In genomic region chr14:66117600-66117999, GRCh38 we compare ENCODE assay signal across 12 cellular contexts.
DNase-seq lines count a peak whose midpoint lies in the region; ATAC-seq and TF ChIP-seq lines count a peak whose summit lies in the region.
"Had no signal": no experiment of that assay in that cellular context is flagged by ENCODE, and none has a peak within 500 bp of the region (broad histone marks: within the 10 kb centered on the region; RNA-seq: fewer than 3 reads in every experiment).

No MANE protein-coding gene starts in this region.

- no peak for TF ChIP-seq POLR2A in thyroid gland (IDR thresholded peaks at IDR 0.05)

- H3F3A ChIP-seq in neural progenitor cell (ENCODE audit: low read depth) = no peaks in the 10 kb centered on the region

- no peaks in the 10 kb centered on the region for H3K27me3 Mint-ChIP-seq in neural progenitor cell (ENCODE audit: insufficient read depth, low read depth)
- H3K27me3 Mint-ChIP-seq: CD4-positive, CD25-positive, alpha-beta regulatory T cell had no signal

- H3K4me3 ChIP-seq in neural progenitor cell (no peak overlapping the region), thyroid gland (replicated peaks in 1 of 3) (no peak overlapping the region)

- no peaks in the 10 kb centered on the region for H4K20me1 ChIP-seq in neural progenitor cell (ENCODE audit: low read depth)

- no peaks in the 10 kb centered on the region for H3K79me2 ChIP-seq in neural progenitor cell (ENCODE audit: low read depth)

- H3K4me1 Mint-ChIP-seq in neural progenitor cell = peaks cover 40% of the 10 kb centered on the region
- H3K4me1 Mint-ChIP-seq: CD4-positive, CD25-positive, alpha-beta regulatory T cell; stimulated activated naive B cell treated with anti-CD40 and anti-IgM and Interleukin-4, amounts not matched to agents 10 μg/mL and 1 μg/mL and 100 μg/mL, for 72 hours had no signal

- H3K27me3 ChIP-seq in neural progenitor cell = no peaks in the 10 kb centered on the region
- no peaks in the 10 kb centered on the region for H3K27me3 ChIP-seq in thyroid gland

- ATAC-seq in esophagus mucosa (peak; percentile 80), GM18511 (IDR thresholded peaks at IDR 0.05; ENCODE audit: unreplicated experiment) (no peak)
- ATAC-seq: stimulated activated naive B cell treated with anti-CD40 and anti-IgM and Interleukin-4, amounts not matched to agents 10 μg/mL and 1 μg/mL and 100 μg/mL, for 72 hours had no signal

- no peak overlapping the region for H3K4me2 ChIP-seq in neural progenitor cell

- H3K27ac Mint-ChIP-seq in neural progenitor cell = no peak overlapping the region
- H3K27ac Mint-ChIP-seq: stimulated activated naive B cell treated with anti-CD40 and anti-IgM and Interleukin-4, amounts not matched to agents 10 μg/mL and 1 μg/mL and 100 μg/mL, for 72 hours had no signal

- TF ChIP-seq CTCF in neural progenitor cell (IDR thresholded peaks at IDR 0.05) (no peak), thyroid gland (IDR thresholded peaks at IDR 0.05) (no peak)

- peaks cover 2% of the 10 kb centered on the region for H3K9me3 Mint-ChIP-seq in neural progenitor cell
- H3K9me3 Mint-ChIP-seq: CD4-positive, CD25-positive, alpha-beta regulatory T cell; stimulated activated naive B cell treated with anti-CD40 and anti-IgM and Interleukin-4, amounts not matched to agents 10 μg/mL and 1 μg/mL and 100 μg/mL, for 72 hours had no signal

- peak; percentile 29 for DNase-seq in DMS53 treated with DMSO at 0.1 percent for 48 hours (lab: John Stamatoyannopoulos, UW; ENCODE audit: unreplicated experiment)
- peak; percentile 30 for DNase-seq in NCI-H460 (ENCODE audit: extremely low read depth, low read depth)
- no peak for DNase-seq in neural progenitor cell (ENCODE audit: low spot score)
- DNase-seq in thyroid gland = no peak
- DNase-seq in NCI-H82 (lab: John Stamatoyannopoulos, UW) = no peak
- no peak for DNase-seq in NCI-H446 (lab: John Stamatoyannopoulos, UW)
- DNase-seq: CD4-positive, CD25-positive, alpha-beta regulatory T cell; head of caudate nucleus; NCI-H187; stimulated activated naive B cell treated with anti-CD40 and anti-IgM and Interleukin-4, amounts not matched to agents 10 μg/mL and 1 μg/mL and 100 μg/mL, for 72 hours had no signal

- no peaks in the 10 kb centered on the region for H3K36me3 ChIP-seq in neural progenitor cell
- no peaks in the 10 kb centered on the region for H3K36me3 ChIP-seq in thyroid gland

- H3K9me3 ChIP-seq in neural progenitor cell (ENCODE audit: low read depth) (no peaks in the 10 kb centered on the region), thyroid gland (no peaks in the 10 kb centered on the region)

- H3K4me3 Mint-ChIP-seq in neural progenitor cell = no peak overlapping the region
- H3K4me3 Mint-ChIP-seq: CD4-positive, CD25-positive, alpha-beta regulatory T cell; stimulated activated naive B cell treated with anti-CD40 and anti-IgM and Interleukin-4, amounts not matched to agents 10 μg/mL and 1 μg/mL and 100 μg/mL, for 72 hours had no signal

- WGBS in thyroid gland, 2 donors = 71 to 79% methylated on average over 3 of the region's 3 CpGs

- H3K4me1 ChIP-seq in neural progenitor cell (peaks cover 5% of the 10 kb centered on the region), thyroid gland (no peaks in the 10 kb centered on the region)

- intact Hi-C loops in thyroid gland (cut with DNase I) = no loop called here

- peak overlapping the region; percentile 46 for H2AFZ ChIP-seq in neural progenitor cell (replicated peaks)

- H3K27ac ChIP-seq in neural progenitor cell (no peak overlapping the region), thyroid gland (no peak overlapping the region)

- no peaks in the 10 kb centered on the region for H3K36me3 Mint-ChIP-seq in neural progenitor cell
- H3K36me3 Mint-ChIP-seq: CD4-positive, CD25-positive, alpha-beta regulatory T cell; stimulated activated naive B cell treated with anti-CD40 and anti-IgM and Interleukin-4, amounts not matched to agents 10 μg/mL and 1 μg/mL and 100 μg/mL, for 72 hours had no signal

- H3K9ac ChIP-seq in neural progenitor cell = no peak overlapping the region

Comparison
In these comparisons a context has a peak if more than half of its experiments do, and no peak if none do; other contexts are left out.
1. DNase-seq: peak in DMS53 treated with DMSO at 0.1 percent for 48 hours (single experiment) and NCI-H460 (single experiment); none in neural progenitor cell (single experiment), thyroid gland (0 of 2), NCI-H82 (single experiment) and NCI-H446 (0 of 2).